In genomic region chr4:116150152-116150551, GRCh38 we compare ENCODE assay signal across 12 cellular contexts.
"Had no signal": no experiment of that assay in that cellular context is flagged by ENCODE, and none has a peak within 500 bp of the region (broad histone marks: within the 10 kb centered on the region; RNA-seq: fewer than 3 reads in every experiment).

No MANE protein-coding gene starts in this region.

- H3K27me3 ChIP-seq: adrenal gland, neural progenitor cell, pancreas, stomach had no signal

- DNase-seq: activated B cell treated with CpG ODN at 0.5 μM for 24 hours; activated CD4-positive, alpha-beta T cell treated with anti-CD3 and anti-CD28 coated beads, Interleukin-2, amount 50 U/mL, for 1 hour; activated naive CD4-positive, alpha-beta T cell treated with anti-CD3 and anti-CD28 coated beads, Interleukin-2, amount 50 U/mL, for 16 hours; adrenal gland; caudate nucleus; cortex of kidney; effector memory CD4-positive, alpha-beta T cell; hippocampal formation; pancreas; stimulated activated CD4-positive, alpha-beta T cell treated with anti-CD3 and anti-CD28 coated beads, Interleukin-4, amount 100 ng/mL, for 4 hours; stomach had no signal

- H3K36me3 ChIP-seq: adrenal gland, neural progenitor cell, pancreas, stomach had no signal

- H3K4me3 ChIP-seq: adrenal gland, neural progenitor cell, pancreas, stomach had no signal

- H3K4me1 ChIP-seq: adrenal gland, neural progenitor cell, pancreas, stomach had no signal

- H3K9ac ChIP-seq: neural progenitor cell had no signal

- H3K9me3 ChIP-seq: adrenal gland, pancreas, stomach had no signal

- H2AFZ ChIP-seq: neural progenitor cell had no signal

- ATAC-seq: pancreas had no signal

- H3K4me2 ChIP-seq: neural progenitor cell had no signal

- H3K27ac ChIP-seq: adrenal gland, neural progenitor cell, pancreas, stomach had no signal
